In the genomic region with DNA sequence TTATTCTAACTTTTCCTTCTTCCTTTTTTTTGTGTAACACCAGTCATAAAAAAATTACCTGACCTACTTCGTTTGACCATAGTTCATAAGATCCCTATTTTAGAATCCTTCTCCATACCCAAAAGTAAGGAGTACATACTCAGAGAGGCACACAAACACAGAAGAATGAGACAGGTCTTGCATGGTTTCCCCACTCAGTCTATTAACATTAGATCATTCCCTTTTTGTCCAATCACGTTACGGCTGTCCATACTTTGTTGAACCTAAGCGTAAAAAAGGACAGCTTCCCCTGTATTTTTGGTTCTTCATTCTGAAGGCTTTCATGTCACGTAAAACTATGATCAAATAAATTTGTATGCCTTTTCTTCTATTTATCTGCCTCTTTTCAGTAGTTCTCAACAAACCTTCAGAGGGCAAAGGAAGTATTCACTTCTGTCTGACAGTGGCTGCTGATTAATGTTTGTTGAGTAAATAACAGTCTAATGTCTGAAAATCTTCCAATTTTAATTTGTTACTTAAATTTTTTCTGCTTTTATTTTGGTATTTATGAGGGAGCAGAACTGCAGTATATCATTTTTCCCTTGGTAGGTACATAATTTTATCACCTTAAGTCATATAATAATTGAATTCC, we compare ENCODE assay signal across 1 cellular context.
TF ChIP-seq lines count a peak whose summit lies in the region.

No MANE protein-coding gene starts in this region.

TF ChIP-seq in GM12878, 131 proteins besides CTCF, POLR2A, EP300 and RAD21:
- TF ChIP-seq EZH2 (IDR thresholded peaks at IDR 0.05; ENCODE audit: borderline replicate concordance, control insufficient read depth, low read depth, low read length) (no peak), NFXL1 (IDR thresholded peaks at IDR 0.05; ENCODE audit: borderline replicate concordance) (no peak), HDAC2 (IDR thresholded peaks at IDR 0.05) (no peak)
- TF ChIP-seq, protein P1, sequence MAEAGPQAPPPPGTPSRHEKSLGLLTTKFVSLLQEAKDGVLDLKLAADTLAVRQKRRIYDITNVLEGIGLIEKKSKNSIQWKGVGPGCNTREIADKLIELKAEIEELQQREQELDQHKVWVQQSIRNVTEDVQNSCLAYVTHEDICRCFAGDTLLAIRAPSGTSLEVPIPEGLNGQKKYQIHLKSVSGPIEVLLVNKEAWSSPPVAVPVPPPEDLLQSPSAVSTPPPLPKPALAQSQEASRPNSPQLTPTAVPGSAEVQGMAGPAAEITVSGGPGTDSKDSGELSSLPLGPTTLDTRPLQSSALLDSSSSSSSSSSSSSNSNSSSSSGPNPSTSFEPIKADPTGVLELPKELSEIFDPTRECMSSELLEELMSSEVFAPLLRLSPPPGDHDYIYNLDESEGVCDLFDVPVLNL (IDR thresholded peaks at IDR 0.05; ENCODE audit: low read depth, low read length): no peak
